Comparison of ENCODE assay signal across 8 cellular contexts in genomic region chr1:26305667-26306289, GRCh38.
DNase-seq lines count a peak whose midpoint lies in the region; ATAC-seq, FAIRE-seq and TF ChIP-seq lines count a peak whose summit lies in the region.

No MANE protein-coding gene starts in this region.

- H3K4me3 Mint-ChIP-seq in T-helper 1 cell treated with Interleukin-12 subunit alpha and Interleukin-12 subunit beta and Interleukin-4 antibody, amounts not matched to agents 30 μg/mL and 1 μg/mL, for 36 hours = peak overlapping the region; percentile 97
- peak overlapping the region; percentile 90 for H3K4me3 Mint-ChIP-seq in dendritic cell treated with granulocyte-macrophage colony-stimulating factor and Interleukin-4, amounts not matched to agents 40 ng/mL and 50 ng/mL, for 4 days

- no peak for DNase-seq in T-helper 1 cell
- DNase-seq in NB4 (ENCODE audit: low read depth) = peak; percentile 62
- no peak for DNase-seq in H54 (ENCODE audit: insufficient read length, low spot score)
- DNase-seq in NCI-H1930 (lab: John Stamatoyannopoulos, UW) = no peak

- peaks cover 50 to 52% of the 10 kb centered on the region in 2 experiments for H3K4me1 ChIP-seq in neutrophil (ENCODE audit: control insufficient read depth in 1 of 2, insufficient read depth in 1 of 2, low read depth in 1 of 2, low read length in 1 of 2)

- peak overlapping the region; percentile 91 for H3K27ac ChIP-seq in neutrophil

- no peak for TF ChIP-seq POLR2A in NB4 (IDR thresholded peaks at IDR 0.05; ENCODE audit: extremely low read depth, insufficient read length)
- no peak for TF ChIP-seq POLR2A in H54 (IDR thresholded peaks at IDR 0.05; ENCODE audit: low read depth, low read length)

- H3K9me3 ChIP-seq in neutrophil = no peaks in the 10 kb centered on the region

- TF ChIP-seq CTCF in NB4 (IDR thresholded peaks at IDR 0.05; ENCODE audit: low read depth, low read length) = no peak
- no peak for TF ChIP-seq CTCF in neutrophil (IDR thresholded peaks at IDR 0.05)

- intact Hi-C loops in dendritic cell treated with granulocyte-macrophage colony-stimulating factor and Interleukin-4, amounts not matched to agents 40 ng/mL and 50 ng/mL, for 4 days (cut with micrococcal nuclease) = loop anchor here (2.0 kb wide), 1 partner anchor 15 kb away; no protein-coding TSS in a partner anchor

- H3K27ac Mint-ChIP-seq in T-helper 1 cell treated with Interleukin-12 subunit alpha and Interleukin-12 subunit beta and Interleukin-4 antibody, amounts not matched to agents 30 μg/mL and 1 μg/mL, for 36 hours = peak overlapping the region; percentile 86
- H3K27ac Mint-ChIP-seq in dendritic cell treated with granulocyte-macrophage colony-stimulating factor and Interleukin-4, amounts not matched to agents 40 ng/mL and 50 ng/mL, for 4 days = peak overlapping the region; percentile 84

- H3K9me3 Mint-ChIP-seq in T-helper 1 cell treated with Interleukin-12 subunit alpha and Interleukin-12 subunit beta and Interleukin-4 antibody, amounts not matched to agents 30 μg/mL and 1 μg/mL, for 36 hours = no peaks in the 10 kb centered on the region
- H3K9me3 Mint-ChIP-seq in dendritic cell treated with granulocyte-macrophage colony-stimulating factor and Interleukin-4, amounts not matched to agents 40 ng/mL and 50 ng/mL, for 4 days = no peaks in the 10 kb centered on the region

- H3K36me3 ChIP-seq in neutrophil = no peaks in the 10 kb centered on the region

- H3K27me3 ChIP-seq in neutrophil = no peaks in the 10 kb centered on the region

- no peaks in the 10 kb centered on the region for H3K36me3 Mint-ChIP-seq in T-helper 1 cell treated with Interleukin-12 subunit alpha and Interleukin-12 subunit beta and Interleukin-4 antibody, amounts not matched to agents 30 μg/mL and 1 μg/mL, for 36 hours (ENCODE audit: low read depth)
- H3K36me3 Mint-ChIP-seq in dendritic cell treated with granulocyte-macrophage colony-stimulating factor and Interleukin-4, amounts not matched to agents 40 ng/mL and 50 ng/mL, for 4 days (ENCODE audit: low read depth) = peaks cover 22% of the 10 kb centered on the region

- no peak for FAIRE-seq in H54 (lab: Jason Lieb, UNC)

- H3K4me3 ChIP-seq in NB4 (ENCODE audit: low read depth, low read length) = peak overlapping the region; percentile 69
- peak overlapping the region; percentile 82 to 89 for H3K4me3 ChIP-seq in neutrophil (ENCODE audit: low read depth in 1 of 2, low read length in 1 of 2)

- H3K4me1 Mint-ChIP-seq in T-helper 1 cell treated with Interleukin-12 subunit alpha and Interleukin-12 subunit beta and Interleukin-4 antibody, amounts not matched to agents 30 μg/mL and 1 μg/mL, for 36 hours (ENCODE audit: low read depth) = peaks cover 36% of the 10 kb centered on the region
- peaks cover 70% of the 10 kb centered on the region for H3K4me1 Mint-ChIP-seq in dendritic cell treated with granulocyte-macrophage colony-stimulating factor and Interleukin-4, amounts not matched to agents 40 ng/mL and 50 ng/mL, for 4 days (ENCODE audit: low read depth)

- H3K27me3 Mint-ChIP-seq in T-helper 1 cell treated with Interleukin-12 subunit alpha and Interleukin-12 subunit beta and Interleukin-4 antibody, amounts not matched to agents 30 μg/mL and 1 μg/mL, for 36 hours (ENCODE audit: low read depth) = no peaks in the 10 kb centered on the region
- H3K27me3 Mint-ChIP-seq in dendritic cell treated with granulocyte-macrophage colony-stimulating factor and Interleukin-4, amounts not matched to agents 40 ng/mL and 50 ng/mL, for 4 days = no peaks in the 10 kb centered on the region

- ATAC-seq in HG02981 (IDR thresholded peaks at IDR 0.05; ENCODE audit: unreplicated experiment) = no peak
